ENCODE assay signal across 1 cellular context in the genomic region with DNA sequence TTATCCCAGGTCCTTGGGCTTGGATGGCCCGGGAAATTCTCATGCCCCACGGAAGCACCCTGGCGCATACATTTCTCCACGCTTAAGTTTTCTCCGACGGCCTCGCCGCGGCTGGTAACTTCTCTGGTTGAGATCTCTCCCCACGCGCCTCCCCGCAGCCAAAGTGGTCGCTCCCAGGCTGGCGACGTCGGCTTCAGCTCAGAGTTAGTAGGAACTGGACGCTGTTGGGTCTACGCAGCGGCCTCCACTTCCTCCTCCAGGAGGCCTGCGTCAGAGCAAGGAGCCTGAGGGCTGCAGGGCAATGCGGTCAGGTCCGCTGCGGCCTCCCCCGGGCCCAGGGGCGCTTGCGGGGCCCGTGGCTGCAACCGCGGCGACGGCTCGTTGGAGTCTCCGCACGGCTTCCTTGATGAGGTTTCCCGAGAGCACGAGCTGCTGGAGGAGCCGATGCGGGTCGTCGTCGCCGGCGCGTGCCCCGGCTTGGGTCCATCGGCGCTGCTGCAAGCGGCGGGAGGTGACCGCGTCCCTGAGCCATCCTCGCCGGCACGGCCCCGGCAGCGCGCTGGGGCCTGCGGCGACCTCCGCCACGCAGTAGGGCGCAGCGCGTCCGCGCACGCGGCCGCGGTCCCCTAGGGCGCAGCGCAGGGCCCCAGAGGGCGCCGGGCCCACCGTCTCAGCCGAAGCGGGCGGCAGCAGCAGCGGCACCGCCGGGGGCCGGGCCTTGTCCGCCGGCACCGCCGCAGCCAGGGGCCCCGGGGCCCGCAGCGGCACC.
TF ChIP-seq lines count a peak whose summit lies in the region.

No MANE protein-coding gene starts in this region.

TF ChIP-seq in HEK293, 187 proteins besides CTCF, POLR2A, EP300 and RAD21 (continued from another document):
- TF ChIP-seq, protein P1, sequence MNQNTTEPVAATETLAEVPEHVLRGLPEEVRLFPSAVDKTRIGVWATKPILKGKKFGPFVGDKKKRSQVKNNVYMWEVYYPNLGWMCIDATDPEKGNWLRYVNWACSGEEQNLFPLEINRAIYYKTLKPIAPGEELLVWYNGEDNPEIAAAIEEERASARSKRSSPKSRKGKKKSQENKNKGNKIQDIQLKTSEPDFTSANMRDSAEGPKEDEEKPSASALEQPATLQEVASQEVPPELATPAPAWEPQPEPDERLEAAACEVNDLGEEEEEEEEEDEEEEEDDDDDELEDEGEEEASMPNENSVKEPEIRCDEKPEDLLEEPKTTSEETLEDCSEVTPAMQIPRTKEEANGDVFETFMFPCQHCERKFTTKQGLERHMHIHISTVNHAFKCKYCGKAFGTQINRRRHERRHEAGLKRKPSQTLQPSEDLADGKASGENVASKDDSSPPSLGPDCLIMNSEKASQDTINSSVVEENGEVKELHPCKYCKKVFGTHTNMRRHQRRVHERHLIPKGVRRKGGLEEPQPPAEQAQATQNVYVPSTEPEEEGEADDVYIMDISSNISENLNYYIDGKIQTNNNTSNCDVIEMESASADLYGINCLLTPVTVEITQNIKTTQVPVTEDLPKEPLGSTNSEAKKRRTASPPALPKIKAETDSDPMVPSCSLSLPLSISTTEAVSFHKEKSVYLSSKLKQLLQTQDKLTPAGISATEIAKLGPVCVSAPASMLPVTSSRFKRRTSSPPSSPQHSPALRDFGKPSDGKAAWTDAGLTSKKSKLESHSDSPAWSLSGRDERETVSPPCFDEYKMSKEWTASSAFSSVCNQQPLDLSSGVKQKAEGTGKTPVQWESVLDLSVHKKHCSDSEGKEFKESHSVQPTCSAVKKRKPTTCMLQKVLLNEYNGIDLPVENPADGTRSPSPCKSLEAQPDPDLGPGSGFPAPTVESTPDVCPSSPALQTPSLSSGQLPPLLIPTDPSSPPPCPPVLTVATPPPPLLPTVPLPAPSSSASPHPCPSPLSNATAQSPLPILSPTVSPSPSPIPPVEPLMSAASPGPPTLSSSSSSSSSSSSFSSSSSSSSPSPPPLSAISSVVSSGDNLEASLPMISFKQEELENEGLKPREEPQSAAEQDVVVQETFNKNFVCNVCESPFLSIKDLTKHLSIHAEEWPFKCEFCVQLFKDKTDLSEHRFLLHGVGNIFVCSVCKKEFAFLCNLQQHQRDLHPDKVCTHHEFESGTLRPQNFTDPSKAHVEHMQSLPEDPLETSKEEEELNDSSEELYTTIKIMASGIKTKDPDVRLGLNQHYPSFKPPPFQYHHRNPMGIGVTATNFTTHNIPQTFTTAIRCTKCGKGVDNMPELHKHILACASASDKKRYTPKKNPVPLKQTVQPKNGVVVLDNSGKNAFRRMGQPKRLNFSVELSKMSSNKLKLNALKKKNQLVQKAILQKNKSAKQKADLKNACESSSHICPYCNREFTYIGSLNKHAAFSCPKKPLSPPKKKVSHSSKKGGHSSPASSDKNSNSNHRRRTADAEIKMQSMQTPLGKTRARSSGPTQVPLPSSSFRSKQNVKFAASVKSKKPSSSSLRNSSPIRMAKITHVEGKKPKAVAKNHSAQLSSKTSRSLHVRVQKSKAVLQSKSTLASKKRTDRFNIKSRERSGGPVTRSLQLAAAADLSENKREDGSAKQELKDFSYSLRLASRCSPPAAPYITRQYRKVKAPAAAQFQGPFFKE (tag by site-specific recombination; IDR thresholded peaks at IDR 0.05; ENCODE audit: borderline replicate concordance): no peak
